Comparison of ENCODE assay signal across 8 cellular contexts in genomic region chr15:70853270-70853854, GRCh38.
DNase-seq lines count a peak whose midpoint lies in the region; ATAC-seq and TF ChIP-seq lines count a peak whose summit lies in the region.

No MANE protein-coding gene starts in this region.

- peak overlapping the region; percentile 54 for H3K4me3 ChIP-seq in GM12864 (ENCODE audit: low read depth, low read length)
- H3K4me3 ChIP-seq in choroid plexus epithelial cell (ENCODE audit: low read depth, low read length): peak overlapping the region; percentile 91

- ATAC-seq in HG02852 (IDR thresholded peaks at IDR 0.05; ENCODE audit: unreplicated experiment) (no peak), GM21529 (IDR thresholded peaks at IDR 0.05; ENCODE audit: unreplicated experiment) (no peak), GM21576 (IDR thresholded peaks at IDR 0.05; ENCODE audit: unreplicated experiment) (no peak)

- peak overlapping the region; percentile 99 for H3K27ac ChIP-seq in substantia nigra (ENCODE audit: low read depth, low read length, poor library complexity, severe bottlenecking)

- DNase-seq in GM12864 (ENCODE audit: low read depth): no peak
- peak; percentile 56 for DNase-seq in NCI-H226
- peak; percentile 88 for DNase-seq in choroid plexus epithelial cell (ENCODE audit: low read depth)
- peak; percentile 87 for DNase-seq in left kidney (ENCODE audit: low read depth, low spot score)
- DNase-seq in substantia nigra (lab: John Stamatoyannopoulos, UW): peak in 12 of 49 donors; percentile 23 to 63 (median 41)

- TF ChIP-seq CTCF in GM12864 (IDR thresholded peaks at IDR 0.05; ENCODE audit: low read depth, low read length, missing control alignments) (no peak), choroid plexus epithelial cell (conservative IDR thresholded peaks at IDR 0.05; ENCODE audit: low read depth, low read length) (no peak)
